ENCODE assay signal across 8 cellular contexts in genomic region chr14:50321009-50321660, GRCh38. TPM values are rescaled to one million over a fixed set of nuclear protein-coding genes. Genes with fewer than 3 reads are reported as not detected.
A peak's percentile ranks its signal among the peaks of the same experiment; 100 is the strongest.
DNase-seq lines count a peak whose midpoint lies in the region; ATAC-seq and TF ChIP-seq lines count a peak whose summit lies in the region.

No MANE protein-coding gene starts in this region.

- TF ChIP-seq CTCF in BE2C (IDR thresholded peaks at IDR 0.05; ENCODE audit: low read depth, low read length): peak; percentile 98
- peak; percentile 97 for TF ChIP-seq CTCF in chondrocyte (IDR thresholded peaks at IDR 0.05)
- TF ChIP-seq CTCF in right lobe of liver (IDR thresholded peaks at IDR 0.05): peak; percentile 80 to 92 (median 88)

- peaks cover 12% of the 10 kb centered on the region for H3K4me1 Mint-ChIP-seq in chondrocyte (ENCODE audit: low read depth)

- peaks cover 13% of the 10 kb centered on the region for H3K36me3 ChIP-seq in BE2C
- H3K36me3 ChIP-seq in right lobe of liver: peaks cover 0 to 13% (median 0%) of the 10 kb centered on the region in 4 donors

- no peak overlapping the region for H3K4me3 Mint-ChIP-seq in chondrocyte (ENCODE audit: unreplicated experiment)

- no peaks in the 10 kb centered on the region for H3K9me3 ChIP-seq in BE2C
- H3K9me3 ChIP-seq in right lobe of liver: no peaks in the 10 kb centered on the region

- ATAC-seq in GM18909 (IDR thresholded peaks at IDR 0.05; ENCODE audit: poor library complexity, unreplicated experiment) (peak; percentile 97), HG03159 (IDR thresholded peaks at IDR 0.05; ENCODE audit: unreplicated experiment) (peak; percentile 83), right lobe of liver (peak; percentile 99 to 100 (median 100))

- no peaks in the 10 kb centered on the region for H3K27me3 ChIP-seq in BE2C
- no peaks in the 10 kb centered on the region for H3K27me3 ChIP-seq in right lobe of liver

- H3K27me3 Mint-ChIP-seq in chondrocyte (ENCODE audit: low read depth): no peaks in the 10 kb centered on the region

- peaks cover 5% of the 10 kb centered on the region for H3K9me3 Mint-ChIP-seq in chondrocyte (ENCODE audit: low read depth)

- TF ChIP-seq POLR2A in right lobe of liver (IDR thresholded peaks at IDR 0.05): no peak

- H3K27ac ChIP-seq in right lobe of liver: peak overlapping the region; percentile 19 to 38 (median 24)

- H3K4me1 ChIP-seq in BE2C: peaks cover 3% of the 10 kb centered on the region; the same call in 1 of the 2 replicates
- H3K4me1 ChIP-seq in right lobe of liver: no peaks in the 10 kb centered on the region

- peaks cover 8% of the 10 kb centered on the region for H3K36me3 Mint-ChIP-seq in chondrocyte (ENCODE audit: low read depth)

- H3K4me3 ChIP-seq in BE2C (ENCODE audit: low read depth, low read length): peak overlapping the region; percentile 59
- H3K4me3 ChIP-seq in right lobe of liver: no peak overlapping the region

- 6% methylated on average over 9 of the region's 9 CpGs for WGBS in right lobe of liver (ENCODE audit: insufficient coverage, low coverage, low lambda C conversion rate, missing lambda C conversion rate)

- no peak overlapping the region for H3K27ac Mint-ChIP-seq in chondrocyte (ENCODE audit: unreplicated experiment)

- intact Hi-C loops in right lobe of liver (cut with DNase I): loop anchor here in 1 of 2 donors (10.0 kb wide), 1 partner anchor 214 kb away; the partner anchor contains the start of gene MAP4K5

- DNase-seq in BE2C (peak; percentile 69), NCI-H2227 treated with DMSO at 0.1 percent for 48 hours (lab: John Stamatoyannopoulos, UW) (peak; percentile 93), chondrocyte (ENCODE audit: low spot score) (no peak), right lobe of liver (peak in 1 of 3 donors; percentile 65)
- DNase-seq in activated CD4-positive, CD25-positive, alpha-beta regulatory T cell (lab: John Stamatoyannopoulos, UW): peak; percentile 17 to 27 (median 19)
- DNase-seq in stimulated activated CD4-positive, alpha-beta T cell treated with anti-CD3 and anti-CD28 coated beads, TNF-alpha, amount 100 ng/mL, for 1 hour (ENCODE audit: low read depth in 3 of 3, low spot score in 1 of 3): peak; percentile 4 to 42 (median 35)

RNA-seq across cellular contexts. Expression of gene DMAC2L, which starts 9.0 kb away (rescaled TPM):
- polyA plus RNA-seq in BE2C (2012; ENCODE audit: insufficient read depth, insufficient read length, low read depth): 12.4 TPM
- total RNA-seq in chondrocyte (9.9 to 17.3 TPM (median 13.5 TPM) in 3 replicates), right lobe of liver (10 to 100 TPM in 1 of 6 experiments, 1 to 10 TPM in 5; 4.1 to 10.9 (median 7.1) TPM)

RNA-seq across cellular contexts. Expression of gene L2HGDH, which starts 9.1 kb away (rescaled TPM):
- 8.9 TPM for polyA plus RNA-seq in BE2C (2012; ENCODE audit: insufficient read depth, insufficient read length, low read depth)
- total RNA-seq in chondrocyte (5.4 to 5.9 TPM (median 5.8 TPM) in 3 replicates), right lobe of liver (10 to 100 TPM in 1 of 6 experiments, 1 to 10 TPM in 5; 6.1 to 11.1 (median 6.9) TPM)
